9 cellular contexts compared by ENCODE assay signal in the genomic region with DNA sequence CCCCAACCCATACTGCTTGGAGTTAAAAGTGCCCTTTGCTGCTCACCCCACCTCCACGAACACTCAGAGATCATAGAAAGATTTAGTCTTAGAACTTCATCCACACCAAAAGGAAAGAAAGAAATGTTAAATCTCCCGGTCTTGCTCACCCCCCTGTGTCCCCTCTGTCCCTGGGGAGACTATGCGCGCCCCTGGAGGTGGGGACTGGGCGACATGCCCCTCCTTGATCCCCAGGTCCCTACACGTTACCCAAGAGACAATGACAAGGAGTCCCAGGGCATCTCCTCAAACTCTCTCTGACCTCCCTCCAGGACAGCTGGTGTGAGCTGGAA. TPM values are rescaled to one million over a fixed set of nuclear protein-coding genes. Genes with fewer than 3 reads are reported as not detected.
DNase-seq lines count a peak whose midpoint lies in the region; ATAC-seq and TF ChIP-seq lines count a peak whose summit lies in the region.
"Had no signal": no experiment of that assay in that cellular context is flagged by ENCODE, and none has a peak within 500 bp of the region (broad histone marks: within the 10 kb centered on the region; RNA-seq: fewer than 3 reads in every experiment).

No MANE protein-coding gene starts in this region.

- H3K4me3 Mint-ChIP-seq in glutamatergic neuron (ENCODE audit: unreplicated experiment): peak overlapping the region; percentile 90
- peak overlapping the region; percentile 95 to 99 for H3K4me3 Mint-ChIP-seq in stimulated activated naive CD8-positive, alpha-beta T cell treated with anti-CD3 and anti-CD28 coated beads, Interleukin-15, amount 100 ng/mL, for 72 hours

- 2% methylated on average over 6 of the region's 6 CpGs for WGBS in SK-N-SH (ENCODE audit: low lambda C conversion rate)

- TF ChIP-seq EP300 in SK-N-SH (IDR thresholded peaks at IDR 0.05; ENCODE audit: borderline replicate concordance in 1 of 2, low read depth in 1 of 2, low read length in 1 of 2): no peak

- H3K4me1 ChIP-seq in SK-N-SH (ENCODE audit: control insufficient read depth in 1 of 2, insufficient read depth in 2 of 2, low read depth in 1 of 2, low read length in 1 of 2) (no peaks in the 10 kb centered on the region), OCI-LY3 (ENCODE audit: low read length) (peaks cover 11% of the 10 kb centered on the region; the same call in 1 of the 2 replicates)

- no peaks in the 10 kb centered on the region for H3K27me3 Mint-ChIP-seq in glutamatergic neuron (ENCODE audit: unreplicated experiment)
- H3K27me3 Mint-ChIP-seq in stimulated activated naive CD8-positive, alpha-beta T cell treated with anti-CD3 and anti-CD28 coated beads, Interleukin-15, amount 100 ng/mL, for 72 hours: no peaks in the 10 kb centered on the region

- H3K9me3 ChIP-seq in SK-N-SH (no peaks in the 10 kb centered on the region), OCI-LY3 (ENCODE audit: insufficient read depth, low read length) (no peaks in the 10 kb centered on the region)

- DNase-seq in SK-N-SH: peak; percentile 7
- DNase-seq in glutamatergic neuron: no peak
- DNase-seq in stimulated activated naive CD8-positive, alpha-beta T cell treated with anti-CD3 and anti-CD28 coated beads, Interleukin-15, amount 100 ng/mL, for 72 hours: no peak
- DNase-seq in NCI-H526 treated with DMSO at 0.1 percent for 48 hours (lab: John Stamatoyannopoulos, UW): no peak
- DNase-seq in NCI-H1048 (lab: John Stamatoyannopoulos, UW): no peak

- H3K9ac ChIP-seq in SK-N-SH (no peak overlapping the region), OCI-LY3 (ENCODE audit: low read length) (peak overlapping the region; percentile 58)

- H3K27ac ChIP-seq in SK-N-SH (ENCODE audit: low read depth in 2 of 2, low read length in 1 of 2): no peak overlapping the region
- no peak overlapping the region for H3K27ac ChIP-seq in OCI-LY3 (ENCODE audit: low read length)
- H3K27ac ChIP-seq: 22Rv1 had no signal

- peaks cover 8% of the 10 kb centered on the region for H3K9me3 Mint-ChIP-seq in glutamatergic neuron (ENCODE audit: unreplicated experiment)
- H3K9me3 Mint-ChIP-seq in stimulated activated naive CD8-positive, alpha-beta T cell treated with anti-CD3 and anti-CD28 coated beads, Interleukin-15, amount 100 ng/mL, for 72 hours: no peaks in the 10 kb centered on the region

- H3K27ac Mint-ChIP-seq in glutamatergic neuron (ENCODE audit: unreplicated experiment): peak overlapping the region; percentile 56
- H3K27ac Mint-ChIP-seq in stimulated activated naive CD8-positive, alpha-beta T cell treated with anti-CD3 and anti-CD28 coated beads, Interleukin-15, amount 100 ng/mL, for 72 hours: peak overlapping the region; percentile 98

- no peaks in the 10 kb centered on the region for H3F3A ChIP-seq in SK-N-SH (replicated peaks; ENCODE audit: insufficient read depth)

- no peaks in the 10 kb centered on the region for H3K27me3 ChIP-seq in SK-N-SH (ENCODE audit: insufficient read depth)
- no peaks in the 10 kb centered on the region for H3K27me3 ChIP-seq in OCI-LY3 (ENCODE audit: low read depth, low read length)

- H3K9me2 ChIP-seq in SK-N-SH: no peaks in the 10 kb centered on the region

- ATAC-seq in SK-N-SH treated with all-trans-retinoic acid at 6 μM for 48 hours: no peak
- peak; percentile 14 for ATAC-seq in stimulated activated naive CD8-positive, alpha-beta T cell treated with anti-CD3 and anti-CD28 coated beads, Interleukin-15, amount 100 ng/mL, for 72 hours
- ATAC-seq in HG03457 (IDR thresholded peaks at IDR 0.05; ENCODE audit: unreplicated experiment): no peak

- POLR2A ChIA-PET in SK-N-SH (lab: Yijun Ruan, JAX): no interaction called here

- no peak overlapping the region for H2AFZ ChIP-seq in SK-N-SH (ENCODE audit: low read depth)
- H2AFZ ChIP-seq in OCI-LY3 (ENCODE audit: low read depth, low read length): peak overlapping the region; percentile 69; the same call in 1 of the 2 replicates

- H3K4me1 Mint-ChIP-seq in glutamatergic neuron (ENCODE audit: low read depth, unreplicated experiment): peaks cover 6% of the 10 kb centered on the region
- H3K4me1 Mint-ChIP-seq in stimulated activated naive CD8-positive, alpha-beta T cell treated with anti-CD3 and anti-CD28 coated beads, Interleukin-15, amount 100 ng/mL, for 72 hours: peaks cover 36% of the 10 kb centered on the region

- H3K36me3 ChIP-seq in SK-N-SH (replicated peaks in 1 of 2; ENCODE audit: control insufficient read depth in 1 of 2, insufficient read depth in 2 of 2, low read length in 1 of 2) (no peaks in the 10 kb centered on the region), OCI-LY3 (replicated peaks; ENCODE audit: low read depth, low read length) (no peaks in the 10 kb centered on the region)

- no peaks in the 10 kb centered on the region for H3K36me3 Mint-ChIP-seq in glutamatergic neuron (ENCODE audit: unreplicated experiment)

- H4K20me1 ChIP-seq in SK-N-SH (ENCODE audit: insufficient read depth) (no peaks in the 10 kb centered on the region), OCI-LY3 (ENCODE audit: insufficient read depth, low read length) (no peaks in the 10 kb centered on the region)

- H3K4me2 ChIP-seq in SK-N-SH (peak overlapping the region; percentile 19; the same call in 1 of the 2 replicates), OCI-LY3 (ENCODE audit: low read length) (peak overlapping the region; percentile 89)

- CTCF ChIA-PET in SK-N-SH (lab: Yijun Ruan, JAX): no interaction called here

- TF ChIP-seq CTCF in SK-N-SH (IDR thresholded peaks at IDR 0.05): no peak
- no peak for TF ChIP-seq CTCF in OCI-LY3 (IDR thresholded peaks at IDR 0.05; ENCODE audit: low read depth, low read length)
- no peak for TF ChIP-seq CTCF in glutamatergic neuron (IDR thresholded peaks at IDR 0.05; ENCODE audit: partially characterized antibody, unreplicated experiment)

- no peaks in the 10 kb centered on the region for H3K79me2 ChIP-seq in SK-N-SH (ENCODE audit: insufficient read depth)
- H3K79me2 ChIP-seq in OCI-LY3 (ENCODE audit: low read length): no peaks in the 10 kb centered on the region

- no peak overlapping the region for H3K4me3 ChIP-seq in SK-N-SH (ENCODE audit: low read depth in 2 of 2, low read length in 1 of 2)
- H3K4me3 ChIP-seq in OCI-LY3 (ENCODE audit: low read length): peak overlapping the region; percentile 86

- TF ChIP-seq RAD21 in SK-N-SH (IDR thresholded peaks at IDR 0.05; ENCODE audit: low read length): no peak

TF ChIP-seq in SK-N-SH, 30 proteins besides CTCF, POLR2A, EP300 and RAD21 (continues in another document):
- TF ChIP-seq ZBTB33 (IDR thresholded peaks at IDR 0.05; ENCODE audit: borderline replicate concordance, low read depth) (no peak), RFX5 (IDR thresholded peaks at IDR 0.05; ENCODE audit: low read length) (no peak), USF1 (IDR thresholded peaks at IDR 0.05; ENCODE audit: borderline replicate concordance, low read depth) (no peak), ELF1 (IDR thresholded peaks at IDR 0.05) (no peak)

TF ChIP-seq in SK-N-SH treated with all-trans-retinoic acid at 6 μM for 48 hours, 23 proteins besides CTCF, POLR2A, EP300 and RAD21:
- TF ChIP-seq ISL1 (CRISPR knock-in tag; IDR thresholded peaks at IDR 0.05) (no peak), ZFP30 (CRISPR knock-in tag; IDR thresholded peaks at IDR 0.05) (no peak), OSR1 (CRISPR knock-in tag; IDR thresholded peaks at IDR 0.05) (no peak), BACH2 (CRISPR knock-in tag; IDR thresholded peaks at IDR 0.05; ENCODE audit: borderline replicate concordance) (no peak), ZC3H10 (CRISPR knock-in tag; IDR thresholded peaks at IDR 0.05) (no peak), ARNTL (CRISPR knock-in tag; IDR thresholded peaks at IDR 0.05; ENCODE audit: borderline replicate concordance, low read depth) (no peak), TOX (CRISPR knock-in tag; IDR thresholded peaks at IDR 0.05; ENCODE audit: borderline replicate concordance) (no peak), PATZ1 (CRISPR knock-in tag; IDR thresholded peaks at IDR 0.05; ENCODE audit: borderline replicate concordance) (no peak), GLIS3 (CRISPR knock-in tag; IDR thresholded peaks at IDR 0.05) (no peak), CSDC2 (CRISPR knock-in tag; IDR thresholded peaks at IDR 0.05) (no peak), ZNF70 (CRISPR knock-in tag; IDR thresholded peaks at IDR 0.05) (no peak), RARB (CRISPR knock-in tag; IDR thresholded peaks at IDR 0.05) (no peak), SNAI2 (CRISPR knock-in tag; IDR thresholded peaks at IDR 0.05) (no peak)
- TF ChIP-seq, protein P1, sequence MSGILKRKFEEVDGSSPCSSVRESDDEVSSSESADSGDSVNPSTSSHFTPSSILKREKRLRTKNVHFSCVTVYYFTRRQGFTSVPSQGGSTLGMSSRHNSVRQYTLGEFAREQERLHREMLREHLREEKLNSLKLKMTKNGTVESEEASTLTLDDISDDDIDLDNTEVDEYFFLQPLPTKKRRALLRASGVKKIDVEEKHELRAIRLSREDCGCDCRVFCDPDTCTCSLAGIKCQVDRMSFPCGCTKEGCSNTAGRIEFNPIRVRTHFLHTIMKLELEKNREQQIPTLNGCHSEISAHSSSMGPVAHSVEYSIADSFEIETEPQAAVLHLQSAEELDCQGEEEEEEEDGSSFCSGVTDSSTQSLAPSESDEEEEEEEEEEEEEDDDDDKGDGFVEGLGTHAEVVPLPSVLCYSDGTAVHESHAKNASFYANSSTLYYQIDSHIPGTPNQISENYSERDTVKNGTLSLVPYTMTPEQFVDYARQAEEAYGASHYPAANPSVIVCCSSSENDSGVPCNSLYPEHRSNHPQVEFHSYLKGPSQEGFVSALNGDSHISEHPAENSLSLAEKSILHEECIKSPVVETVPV (CRISPR knock-in tag; IDR thresholded peaks at IDR 0.05): no peak

RNA-seq across cellular contexts. Expression of gene ITM2A, which starts 0.6 kb away (rescaled TPM):
- not detected in 2 replicates for polyA plus RNA-seq in SK-N-SH (2012; rRNA removed)
- 0.04 and 0.09 TPM in 2 replicates for polyA plus RNA-seq in SK-N-SH (2012; cell fraction: cytosol; rRNA removed)
- 0.06 TPM in 1 of 2 replicates, not detected in the other for polyA plus RNA-seq in SK-N-SH (2012; cell fraction: nucleus; rRNA removed)
- 5.8 TPM for total RNA-seq in glutamatergic neuron (ENCODE audit: unreplicated experiment)
